ENCODE assay signal across 20 cellular contexts in the genomic region with DNA sequence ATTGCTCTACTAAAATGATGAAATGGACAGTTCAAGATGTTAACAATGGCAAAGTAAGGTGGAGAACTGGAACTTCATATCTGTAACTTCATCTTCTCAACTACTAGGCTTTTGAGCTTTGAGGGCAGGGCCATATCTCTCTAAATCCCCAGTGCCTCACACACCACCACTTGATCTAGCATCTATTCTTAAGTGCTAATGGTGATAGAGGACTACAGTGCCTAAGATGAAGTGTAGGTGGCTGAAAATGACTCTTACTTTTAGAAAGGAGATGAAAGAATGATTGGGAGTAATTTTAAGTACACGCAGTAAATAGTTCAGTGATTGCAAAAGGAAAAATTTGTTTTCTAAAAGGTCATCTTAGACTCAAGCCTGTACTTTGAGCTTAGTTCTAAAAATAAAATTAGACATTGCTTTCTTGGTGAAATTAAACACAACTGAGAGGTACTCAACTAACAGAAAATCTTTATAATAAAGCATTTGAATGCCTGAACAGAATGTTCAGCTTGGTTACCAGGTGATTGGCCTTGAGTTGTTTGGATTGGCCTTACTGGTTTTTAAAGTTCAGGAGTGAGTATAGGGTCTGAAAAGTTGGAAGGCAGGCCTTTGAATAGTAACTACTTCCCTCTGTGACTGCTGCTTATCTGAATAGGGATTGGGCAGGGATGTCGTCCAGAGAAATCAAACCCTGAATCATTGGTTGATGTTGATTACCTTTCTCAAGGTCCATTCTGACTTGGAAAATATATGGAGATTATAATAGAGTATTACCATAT.
"Had no signal": no experiment of that assay in that cellular context is flagged by ENCODE, and none has a peak within 500 bp of the region (broad histone marks: within the 10 kb centered on the region; RNA-seq: fewer than 3 reads in every experiment).

No MANE protein-coding gene starts in this region.

- H3K36me3 ChIP-seq: esophagus squamous epithelium, neural progenitor cell, pancreas, stomach, thoracic aorta, transverse colon had no signal

- H3K9me3 ChIP-seq: esophagus squamous epithelium, pancreas, stomach, thoracic aorta, transverse colon had no signal

- H3K27ac ChIP-seq: dorsolateral prefrontal cortex, epithelial cell of prostate, esophagus squamous epithelium, neural progenitor cell, pancreas, stomach, thoracic aorta, transverse colon had no signal

- H3K4me1 ChIP-seq: esophagus squamous epithelium, neural progenitor cell, stomach, transverse colon had no signal

- H3K9ac ChIP-seq: neural progenitor cell had no signal

- DNase-seq: dorsolateral prefrontal cortex; effector CD8-positive, alpha-beta T cell; esophagus squamous epithelium; foreskin fibroblast; immature natural killer cell; midbrain; nucleus accumbens; pancreas; right cardiac atrium; small intestine; stimulated activated CD4-positive, alpha-beta T cell treated with anti-CD3 and anti-CD28 coated beads, Interleukin-12 subunit alpha, Interleukin-12 subunit beta, amount 100 ng/mL, for 4 hours; stimulated activated naive CD4-positive, alpha-beta T cell; stomach; substantia nigra; transverse colon had no signal

- H3K4me3 ChIP-seq: coronary artery, dorsolateral prefrontal cortex, esophagus squamous epithelium, neural progenitor cell, pancreas, stomach, thoracic aorta, transverse colon had no signal

- H3K27me3 ChIP-seq: esophagus squamous epithelium, neural progenitor cell, stomach, transverse colon had no signal

- ATAC-seq: natural killer cell treated with Interleukin-12 subunit alpha and Interleukin-12 subunit beta and Interleukin-15 and Interleukin-18, amount 100 ng/mL, for 72 hours; right cardiac atrium had no signal
